Comparison of ENCODE assay signal across 1 cellular context in the genomic region with DNA sequence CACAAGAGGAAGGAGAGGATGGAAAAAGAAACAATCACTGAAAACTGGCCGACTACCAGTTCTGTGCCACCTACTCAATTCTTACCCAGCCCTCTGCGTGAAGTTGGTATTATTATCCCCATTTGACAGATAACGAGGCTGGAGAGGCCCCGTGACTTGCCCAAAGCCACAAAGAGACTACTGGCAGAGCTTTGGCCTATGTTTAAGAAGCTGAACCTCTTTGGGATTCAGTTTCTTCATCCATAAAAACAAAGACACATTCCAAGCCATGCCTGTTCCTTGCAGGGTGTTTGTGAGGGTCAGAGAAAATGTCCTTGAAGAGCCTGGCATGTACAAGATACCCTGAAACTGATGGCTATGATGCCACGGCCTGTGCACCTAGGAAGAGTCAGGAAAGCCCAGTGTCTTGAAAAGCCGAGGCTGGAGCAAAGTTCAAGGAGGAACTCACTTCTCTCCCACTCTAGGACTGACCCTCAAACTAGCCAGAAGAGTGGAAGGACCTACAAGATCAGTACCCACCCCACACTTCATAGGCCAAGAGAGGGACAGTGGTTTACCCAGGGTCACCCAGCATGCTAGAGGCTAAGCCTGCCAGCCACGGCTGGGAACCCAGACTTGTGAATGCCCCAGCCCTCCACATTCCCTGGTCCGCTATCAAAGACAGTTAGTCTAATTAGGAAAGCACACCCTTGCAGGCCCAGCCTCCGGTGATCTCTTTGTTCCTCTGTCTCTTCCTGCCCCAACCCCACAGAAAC.
TF ChIP-seq lines count a peak whose summit lies in the region.

No MANE protein-coding gene starts in this region.

TF ChIP-seq in GM23338, 12 proteins besides CTCF, POLR2A, EP300 and RAD21:
- TF ChIP-seq, protein P1, sequence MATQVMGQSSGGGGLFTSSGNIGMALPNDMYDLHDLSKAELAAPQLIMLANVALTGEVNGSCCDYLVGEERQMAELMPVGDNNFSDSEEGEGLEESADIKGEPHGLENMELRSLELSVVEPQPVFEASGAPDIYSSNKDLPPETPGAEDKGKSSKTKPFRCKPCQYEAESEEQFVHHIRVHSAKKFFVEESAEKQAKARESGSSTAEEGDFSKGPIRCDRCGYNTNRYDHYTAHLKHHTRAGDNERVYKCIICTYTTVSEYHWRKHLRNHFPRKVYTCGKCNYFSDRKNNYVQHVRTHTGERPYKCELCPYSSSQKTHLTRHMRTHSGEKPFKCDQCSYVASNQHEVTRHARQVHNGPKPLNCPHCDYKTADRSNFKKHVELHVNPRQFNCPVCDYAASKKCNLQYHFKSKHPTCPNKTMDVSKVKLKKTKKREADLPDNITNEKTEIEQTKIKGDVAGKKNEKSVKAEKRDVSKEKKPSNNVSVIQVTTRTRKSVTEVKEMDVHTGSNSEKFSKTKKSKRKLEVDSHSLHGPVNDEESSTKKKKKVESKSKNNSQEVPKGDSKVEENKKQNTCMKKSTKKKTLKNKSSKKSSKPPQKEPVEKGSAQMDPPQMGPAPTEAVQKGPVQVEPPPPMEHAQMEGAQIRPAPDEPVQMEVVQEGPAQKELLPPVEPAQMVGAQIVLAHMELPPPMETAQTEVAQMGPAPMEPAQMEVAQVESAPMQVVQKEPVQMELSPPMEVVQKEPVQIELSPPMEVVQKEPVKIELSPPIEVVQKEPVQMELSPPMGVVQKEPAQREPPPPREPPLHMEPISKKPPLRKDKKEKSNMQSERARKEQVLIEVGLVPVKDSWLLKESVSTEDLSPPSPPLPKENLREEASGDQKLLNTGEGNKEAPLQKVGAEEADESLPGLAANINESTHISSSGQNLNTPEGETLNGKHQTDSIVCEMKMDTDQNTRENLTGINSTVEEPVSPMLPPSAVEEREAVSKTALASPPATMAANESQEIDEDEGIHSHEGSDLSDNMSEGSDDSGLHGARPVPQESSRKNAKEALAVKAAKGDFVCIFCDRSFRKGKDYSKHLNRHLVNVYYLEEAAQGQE (IDR thresholded peaks at IDR 0.05; ENCODE audit: unreplicated experiment): no peak
- TF ChIP-seq STAT1 (IDR thresholded peaks at IDR 0.05; ENCODE audit: unreplicated experiment): no peak
- no peak for TF ChIP-seq NANOG (IDR thresholded peaks at IDR 0.05; ENCODE audit: borderline replicate concordance)
- no peak for TF ChIP-seq ZNF114 (CRISPR knock-in tag; IDR thresholded peaks at IDR 0.05)
- no peak for TF ChIP-seq CREB1 (CRISPR knock-in tag; IDR thresholded peaks at IDR 0.05; ENCODE audit: low read depth)
- TF ChIP-seq EZH2 (IDR thresholded peaks at IDR 0.05; ENCODE audit: low read depth, unreplicated experiment): no peak
- TF ChIP-seq JUNB (IDR thresholded peaks at IDR 0.05; ENCODE audit: unreplicated experiment): no peak
- no peak for TF ChIP-seq EZH2phosphoT487 (IDR thresholded peaks at IDR 0.05; ENCODE audit: unreplicated experiment)
- TF ChIP-seq, protein P2, sequence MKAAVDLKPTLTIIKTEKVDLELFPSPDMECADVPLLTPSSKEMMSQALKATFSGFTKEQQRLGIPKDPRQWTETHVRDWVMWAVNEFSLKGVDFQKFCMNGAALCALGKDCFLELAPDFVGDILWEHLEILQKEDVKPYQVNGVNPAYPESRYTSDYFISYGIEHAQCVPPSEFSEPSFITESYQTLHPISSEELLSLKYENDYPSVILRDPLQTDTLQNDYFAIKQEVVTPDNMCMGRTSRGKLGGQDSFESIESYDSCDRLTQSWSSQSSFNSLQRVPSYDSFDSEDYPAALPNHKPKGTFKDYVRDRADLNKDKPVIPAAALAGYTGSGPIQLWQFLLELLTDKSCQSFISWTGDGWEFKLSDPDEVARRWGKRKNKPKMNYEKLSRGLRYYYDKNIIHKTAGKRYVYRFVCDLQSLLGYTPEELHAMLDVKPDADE (IDR thresholded peaks at IDR 0.05): no peak
- no peak for TF ChIP-seq POLR2AphosphoS5 (IDR thresholded peaks at IDR 0.05; ENCODE audit: low read depth)
- TF ChIP-seq ZNF331 (CRISPR knock-in tag; IDR thresholded peaks at IDR 0.05; ENCODE audit: low read depth): no peak
- TF ChIP-seq, protein P3, sequence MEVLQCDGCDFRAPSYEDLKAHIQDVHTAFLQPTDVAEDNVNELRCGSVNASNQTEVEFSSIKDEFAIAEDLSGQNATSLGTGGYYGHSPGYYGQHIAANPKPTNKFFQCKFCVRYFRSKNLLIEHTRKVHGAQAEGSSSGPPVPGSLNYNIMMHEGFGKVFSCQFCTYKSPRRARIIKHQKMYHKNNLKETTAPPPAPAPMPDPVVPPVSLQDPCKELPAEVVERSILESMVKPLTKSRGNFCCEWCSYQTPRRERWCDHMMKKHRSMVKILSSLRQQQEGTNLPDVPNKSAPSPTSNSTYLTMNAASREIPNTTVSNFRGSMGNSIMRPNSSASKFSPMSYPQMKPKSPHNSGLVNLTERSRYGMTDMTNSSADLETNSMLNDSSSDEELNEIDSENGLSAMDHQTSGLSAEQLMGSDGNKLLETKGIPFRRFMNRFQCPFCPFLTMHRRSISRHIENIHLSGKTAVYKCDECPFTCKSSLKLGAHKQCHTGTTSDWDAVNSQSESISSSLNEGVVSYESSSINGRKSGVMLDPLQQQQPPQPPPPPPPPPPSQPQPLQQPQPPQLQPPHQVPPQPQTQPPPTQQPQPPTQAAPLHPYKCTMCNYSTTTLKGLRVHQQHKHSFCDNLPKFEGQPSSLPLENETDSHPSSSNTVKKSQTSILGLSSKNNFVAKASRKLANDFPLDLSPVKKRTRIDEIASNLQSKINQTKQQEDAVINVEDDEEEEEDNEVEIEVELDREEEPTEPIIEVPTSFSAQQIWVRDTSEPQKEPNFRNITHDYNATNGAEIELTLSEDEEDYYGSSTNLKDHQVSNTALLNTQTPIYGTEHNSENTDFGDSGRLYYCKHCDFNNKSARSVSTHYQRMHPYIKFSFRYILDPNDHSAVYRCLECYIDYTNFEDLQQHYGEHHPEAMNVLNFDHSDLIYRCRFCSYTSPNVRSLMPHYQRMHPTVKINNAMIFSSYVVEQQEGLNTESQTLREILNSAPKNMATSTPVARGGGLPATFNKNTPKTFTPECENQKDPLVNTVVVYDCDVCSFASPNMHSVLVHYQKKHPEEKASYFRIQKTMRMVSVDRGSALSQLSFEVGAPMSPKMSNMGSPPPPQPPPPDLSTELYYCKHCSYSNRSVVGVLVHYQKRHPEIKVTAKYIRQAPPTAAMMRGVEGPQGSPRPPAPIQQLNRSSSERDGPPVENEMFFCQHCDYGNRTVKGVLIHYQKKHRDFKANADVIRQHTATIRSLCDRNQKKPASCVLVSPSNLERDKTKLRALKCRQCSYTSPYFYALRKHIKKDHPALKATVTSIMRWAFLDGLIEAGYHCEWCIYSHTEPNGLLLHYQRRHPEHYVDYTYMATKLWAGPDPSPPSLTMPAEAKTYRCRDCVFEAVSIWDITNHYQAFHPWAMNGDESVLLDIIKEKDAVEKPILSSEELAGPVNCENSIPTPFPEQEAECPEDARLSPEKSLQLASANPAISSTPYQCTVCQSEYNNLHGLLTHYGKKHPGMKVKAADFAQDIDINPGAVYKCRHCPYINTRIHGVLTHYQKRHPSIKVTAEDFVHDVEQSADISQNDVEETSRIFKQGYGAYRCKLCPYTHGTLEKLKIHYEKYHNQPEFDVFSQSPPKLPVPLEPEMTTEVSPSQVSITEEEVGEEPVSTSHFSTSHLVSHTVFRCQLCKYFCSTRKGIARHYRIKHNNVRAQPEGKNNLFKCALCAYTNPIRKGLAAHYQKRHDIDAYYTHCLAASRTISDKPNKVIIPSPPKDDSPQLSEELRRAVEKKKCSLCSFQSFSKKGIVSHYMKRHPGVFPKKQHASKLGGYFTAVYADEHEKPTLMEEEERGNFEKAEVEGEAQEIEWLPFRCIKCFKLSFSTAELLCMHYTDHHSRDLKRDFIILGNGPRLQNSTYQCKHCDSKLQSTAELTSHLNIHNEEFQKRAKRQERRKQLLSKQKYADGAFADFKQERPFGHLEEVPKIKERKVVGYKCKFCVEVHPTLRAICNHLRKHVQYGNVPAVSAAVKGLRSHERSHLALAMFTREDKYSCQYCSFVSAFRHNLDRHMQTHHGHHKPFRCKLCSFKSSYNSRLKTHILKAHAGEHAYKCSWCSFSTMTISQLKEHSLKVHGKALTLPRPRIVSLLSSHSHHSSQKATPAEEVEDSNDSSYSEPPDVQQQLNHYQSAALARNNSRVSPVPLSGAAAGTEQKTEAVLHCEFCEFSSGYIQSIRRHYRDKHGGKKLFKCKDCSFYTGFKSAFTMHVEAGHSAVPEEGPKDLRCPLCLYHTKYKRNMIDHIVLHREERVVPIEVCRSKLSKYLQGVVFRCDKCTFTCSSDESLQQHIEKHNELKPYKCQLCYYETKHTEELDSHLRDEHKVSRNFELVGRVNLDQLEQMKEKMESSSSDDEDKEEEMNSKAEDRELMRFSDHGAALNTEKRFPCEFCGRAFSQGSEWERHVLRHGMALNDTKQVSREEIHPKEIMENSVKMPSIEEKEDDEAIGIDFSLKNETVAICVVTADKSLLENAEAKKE (CRISPR knock-in tag; IDR thresholded peaks at IDR 0.05): no peak
